Comparison of ENCODE assay signal across 10 cellular contexts in genomic region chr1:116489231-116489697, GRCh38.
DNase-seq lines count a peak whose midpoint lies in the region; ATAC-seq, FAIRE-seq and TF ChIP-seq lines count a peak whose summit lies in the region.
"Had no signal": no experiment of that assay in that cellular context is flagged by ENCODE, and none has a peak within 500 bp of the region (broad histone marks: within the 10 kb centered on the region; RNA-seq: fewer than 3 reads in every experiment).

No MANE protein-coding gene starts in this region.

- POLR2A ChIA-PET in PC-9 (lab: Charles Lee; ENCODE audit: unreplicated experiment), result no interaction called here

- peak; percentile 56 for ATAC-seq in GM19395 (IDR thresholded peaks at IDR 0.05; ENCODE audit: unreplicated experiment)
- ATAC-seq in foreskin keratinocyte, result peak; percentile 70
- ATAC-seq in HG03135 (IDR thresholded peaks at IDR 0.05; ENCODE audit: unreplicated experiment), result no peak
- ATAC-seq in HG02938 (IDR thresholded peaks at IDR 0.05; ENCODE audit: unreplicated experiment), result no peak

- no peaks in the 10 kb centered on the region for H3K79me2 ChIP-seq in PC-9 (ENCODE audit: low read depth)

- TF ChIP-seq CTCF in PC-9 (conservative IDR thresholded peaks at IDR 0.05) (no peak), foreskin keratinocyte (conservative IDR thresholded peaks at IDR 0.05) (no peak)

- no peak overlapping the region for H2AFZ ChIP-seq in PC-9

- H3K36me3 ChIP-seq in PC-9 (ENCODE audit: low read depth) (no peaks in the 10 kb centered on the region), small intestine (ENCODE audit: control insufficient read depth in 2 of 2, insufficient read depth in 2 of 2, low read length in 2 of 2) (peaks cover 0 to 2% of the 10 kb centered on the region in 2 donors)

- CTCF ChIA-PET in PC-9 (lab: Charles Lee), result interaction anchor here (0.8 kb wide), 1 partner anchor 349 kb away, joined by 4 read pairs; no protein-coding TSS in a partner anchor

- no peaks in the 10 kb centered on the region for H3K9me2 ChIP-seq in PC-9 (ENCODE audit: insufficient read depth)

- FAIRE-seq in small intestine (lab: Jason Lieb, UNC), result no peak
- FAIRE-seq in GM12892 (lab: Jason Lieb, UNC), result no peak

- no peaks in the 10 kb centered on the region for H3K9me3 ChIP-seq in PC-9 (ENCODE audit: insufficient read depth, low read depth)
- H3K9me3 ChIP-seq in small intestine (ENCODE audit: control insufficient read depth, low read depth), result no peaks in the 10 kb centered on the region

- H3K4me3 ChIP-seq in PC-9 (no peak overlapping the region; the same call in 1 of the 2 replicates), small intestine (ENCODE audit: low read depth in 1 of 2, low read length in 2 of 2) (no peak overlapping the region)

- H3K4me2 ChIP-seq in PC-9, result peak overlapping the region; percentile 57

- no TSS peak for BruUV-seq in PC-9 (replicated peaks; lab: Mats Ljungman, UMichigan)

- intact Hi-C loops in PC-9 (cut with micrococcal nuclease; ENCODE audit: unreplicated experiment), result loop anchor here (1.0 kb wide), 1 partner anchor 10 kb away; no protein-coding TSS in a partner anchor

- no peak for TF ChIP-seq POLR2A in GM12892 (IDR thresholded peaks at IDR 0.05; ENCODE audit: low read depth, low read length)

- 24 to 53% (median 37%) methylated on average over 5 of the region's 5 CpGs for WGBS in small intestine, 3 donors

- H3K4me1 ChIP-seq in PC-9 (replicated peaks; ENCODE audit: insufficient read depth) (peaks cover 75% of the 10 kb centered on the region), foreskin keratinocyte (peaks cover 10% of the 10 kb centered on the region), small intestine (ENCODE audit: control insufficient read depth in 2 of 2, insufficient read depth in 1 of 2, low read depth in 1 of 2, low read length in 1 of 2) (peaks cover 8 to 9% of the 10 kb centered on the region in 2 donors)

- DNase-seq in PC-9, result peak; percentile 70 to 100
- peak in 1 of 2 donors; percentile 52 for DNase-seq in foreskin keratinocyte
- peak; percentile 79 for DNase-seq in small intestine
- DNase-seq in GM12892 (ENCODE audit: insufficient read length), result no peak
- DNase-seq in NCI-H2107 (lab: John Stamatoyannopoulos, UW), result no peak
- DNase-seq: MM.1S, SHP77 had no signal

- no peaks in the 10 kb centered on the region for H3K27me3 ChIP-seq in PC-9 (ENCODE audit: insufficient read depth, low read depth)
- H3K27me3 ChIP-seq in foreskin keratinocyte, result no peaks in the 10 kb centered on the region
- H3K27me3 ChIP-seq in small intestine (ENCODE audit: control insufficient read depth in 2 of 2, insufficient read depth in 2 of 2, low read length in 2 of 2), result no peaks in the 10 kb centered on the region

- no peaks in the 10 kb centered on the region for H4K20me1 ChIP-seq in PC-9 (ENCODE audit: insufficient read depth)

- H3F3A ChIP-seq in PC-9 (ENCODE audit: insufficient read depth, low read depth), result peaks cover 46% of the 10 kb centered on the region

- peak overlapping the region; percentile 93 for H3K27ac ChIP-seq in PC-9
- H3K27ac ChIP-seq in foreskin keratinocyte, result no peak overlapping the region
- peak overlapping the region; percentile 9 to 94 for H3K27ac ChIP-seq in small intestine (ENCODE audit: low read depth in 1 of 2, low read length in 1 of 2)

Comparison
In these comparisons a context has a peak if more than half of its experiments do, and no peak if none do; other contexts are left out.
1. ATAC-seq: peak in GM19395 (single experiment) and foreskin keratinocyte (single experiment); none in HG03135 (single experiment) and HG02938 (single experiment).
2. DNase-seq: peak in PC-9 (2 of 2) and small intestine (single experiment); none in GM12892 (single experiment) and NCI-H2107 (single experiment).